Comparison of ENCODE assay signal across 8 cellular contexts in the genomic region with DNA sequence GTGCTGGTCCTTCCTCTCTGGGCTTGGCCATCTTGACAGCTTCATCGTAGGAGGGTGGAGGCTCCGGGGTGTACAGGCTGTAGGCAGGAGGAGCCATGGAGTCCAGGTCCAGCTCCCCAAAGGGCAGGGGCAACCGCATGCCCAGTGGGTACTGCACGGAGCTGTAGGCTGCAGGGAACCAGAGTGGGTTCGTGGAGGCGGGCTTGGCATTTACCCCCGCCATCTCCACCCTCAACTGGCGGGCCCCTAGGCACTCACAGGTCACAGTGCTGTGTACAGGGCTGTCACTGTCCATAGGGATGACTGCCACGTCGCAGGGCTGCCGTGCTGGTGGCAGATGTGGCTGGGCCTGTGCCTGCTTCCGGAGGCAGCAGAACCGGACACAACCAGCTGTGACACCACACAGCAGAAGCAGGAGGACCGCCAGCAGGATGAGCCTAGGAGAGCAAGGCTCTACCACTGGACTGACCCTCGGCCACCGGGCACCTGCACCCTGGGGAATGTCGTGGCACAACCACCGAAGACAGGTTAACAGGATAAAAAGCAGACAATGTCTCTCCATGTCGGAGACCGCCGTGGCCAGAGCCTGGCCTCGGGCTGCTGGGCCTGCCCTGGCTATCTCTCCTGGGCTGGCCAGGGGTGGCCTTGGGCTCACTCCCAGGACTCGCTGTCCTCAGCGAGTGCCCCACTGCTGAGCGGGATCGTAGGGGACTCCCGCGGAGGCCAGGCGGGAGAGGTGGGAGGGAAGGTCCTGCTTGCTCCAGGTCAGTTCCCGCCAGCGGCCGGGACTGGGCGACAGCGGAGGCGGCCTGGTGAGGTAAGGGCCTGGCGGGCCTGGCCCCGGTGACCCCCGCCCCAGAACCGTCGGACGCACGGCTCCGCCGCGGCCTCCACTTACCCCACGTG. TPM values are rescaled to one million over a fixed set of nuclear protein-coding genes. Genes with fewer than 3 reads are reported as not detected.
DNase-seq lines count a peak whose midpoint lies in the region; ATAC-seq and TF ChIP-seq lines count a peak whose summit lies in the region.

No MANE protein-coding gene starts in this region.

- no peaks in the 10 kb centered on the region for H3K36me3 ChIP-seq in SK-N-SH (replicated peaks in 1 of 2; ENCODE audit: control insufficient read depth in 1 of 2, insufficient read depth in 2 of 2, low read length in 1 of 2)
- no peaks in the 10 kb centered on the region for H3K36me3 ChIP-seq in adipocyte (ENCODE audit: control insufficient read depth, insufficient read depth, low read length, severe bottlenecking)
- no peaks in the 10 kb centered on the region for H3K36me3 ChIP-seq in suprapubic skin

- POLR2A ChIA-PET in SK-N-SH (lab: Yijun Ruan, JAX): no interaction called here

- H3F3A ChIP-seq in SK-N-SH (replicated peaks; ENCODE audit: insufficient read depth): no peaks in the 10 kb centered on the region

- H3K9me3 ChIP-seq in SK-N-SH (no peaks in the 10 kb centered on the region), adipocyte (ENCODE audit: control insufficient read depth, low read length) (no peaks in the 10 kb centered on the region), suprapubic skin (no peaks in the 10 kb centered on the region)

- TF ChIP-seq POLR2A in suprapubic skin (IDR thresholded peaks at IDR 0.05): no peak

- DNase-seq in SK-N-SH (no peak), adipocyte (ENCODE audit: low read depth) (no peak), left lobe of liver (ENCODE audit: low spot score) (peak; percentile 55), suprapubic skin (ENCODE audit: low spot score in 2 of 2) (peak in 1 of 2 donors; percentile 63), HT-29 (ENCODE audit: low spot score) (no peak), NCI-H524 (lab: John Stamatoyannopoulos, UW) (no peak)

- H3K4me3 ChIP-seq in SK-N-SH (ENCODE audit: low read depth in 2 of 2, low read length in 1 of 2) (peak overlapping the region; percentile 58 to 64), adipocyte (ENCODE audit: low read length) (peak overlapping the region; percentile 74), suprapubic skin (peak overlapping the region; percentile 63)

- peak overlapping the region; percentile 84 for H3K4me2 ChIP-seq in SK-N-SH

- H3K79me2 ChIP-seq in SK-N-SH (ENCODE audit: insufficient read depth): no peaks in the 10 kb centered on the region

- no peak overlapping the region for H3K9ac ChIP-seq in SK-N-SH
- H3K9ac ChIP-seq in adipocyte (ENCODE audit: low read length): no peak overlapping the region

- H3K27ac ChIP-seq in SK-N-SH (ENCODE audit: low read depth in 2 of 2, low read length in 1 of 2): no peak overlapping the region
- H3K27ac ChIP-seq in suprapubic skin: no peak overlapping the region

- peak overlapping the region; percentile 29; the same call in 1 of the 2 replicates for H2AFZ ChIP-seq in SK-N-SH (ENCODE audit: low read depth)

- no peak for TF ChIP-seq RAD21 in SK-N-SH (IDR thresholded peaks at IDR 0.05; ENCODE audit: low read length)

- H3K27me3 ChIP-seq in SK-N-SH (ENCODE audit: insufficient read depth) (no peaks in the 10 kb centered on the region), adipocyte (replicated peaks; ENCODE audit: control insufficient read depth, insufficient read depth, low read length) (peaks cover 23% of the 10 kb centered on the region), suprapubic skin (no peaks in the 10 kb centered on the region)

- H3K4me1 ChIP-seq in SK-N-SH (ENCODE audit: control insufficient read depth in 1 of 2, insufficient read depth in 2 of 2, low read depth in 1 of 2, low read length in 1 of 2) (peaks cover 0 to 19% of the 10 kb centered on the region in 2 experiments; a peak in 1 of 4 replicates), adipocyte (ENCODE audit: control insufficient read depth, insufficient read depth, low read length) (peaks cover 8% of the 10 kb centered on the region), suprapubic skin (peaks cover 39% of the 10 kb centered on the region)

- TF ChIP-seq EP300 in SK-N-SH (IDR thresholded peaks at IDR 0.05; ENCODE audit: borderline replicate concordance in 1 of 2, low read depth in 1 of 2, low read length in 1 of 2) (no peak), suprapubic skin (IDR thresholded peaks at IDR 0.05) (no peak)

- ATAC-seq in SK-N-SH treated with all-trans-retinoic acid at 6 μM for 48 hours: no peak
- peak; percentile 1 for ATAC-seq in left lobe of liver
- no peak for ATAC-seq in HG02938 (IDR thresholded peaks at IDR 0.05; ENCODE audit: unreplicated experiment)

- CTCF ChIA-PET in SK-N-SH (lab: Yijun Ruan, JAX): interaction anchor here (1.1 to 1.8 kb wide), 4 partner anchors 9 to 129 kb away, joined by 4 to 10 read pairs (median 6); no protein-coding TSS in a partner anchor

- H3K9me2 ChIP-seq in SK-N-SH: no peaks in the 10 kb centered on the region

- TF ChIP-seq CTCF in SK-N-SH (IDR thresholded peaks at IDR 0.05): no peak
- no peak for TF ChIP-seq CTCF in suprapubic skin (IDR thresholded peaks at IDR 0.05)

- no peaks in the 10 kb centered on the region for H4K20me1 ChIP-seq in SK-N-SH (ENCODE audit: insufficient read depth)

- WGBS in SK-N-SH (ENCODE audit: low lambda C conversion rate): 80% methylated on average over 14 of the region's 46 CpGs
- WGBS in suprapubic skin: 66% methylated on average over 16 of the region's 46 CpGs

TF ChIP-seq in SK-N-SH, 30 proteins besides CTCF, POLR2A, EP300 and RAD21 (continues in another document):
- no peak for TF ChIP-seq MEF2A (IDR thresholded peaks at IDR 0.05; ENCODE audit: borderline replicate concordance, low read depth)
- no peak for TF ChIP-seq RXRA (IDR thresholded peaks at IDR 0.05; ENCODE audit: borderline replicate concordance, low read depth)

TF ChIP-seq in SK-N-SH treated with all-trans-retinoic acid at 6 μM for 48 hours, 23 proteins besides CTCF, POLR2A, EP300 and RAD21:
- no peak for TF ChIP-seq ZNF8 (CRISPR knock-in tag; IDR thresholded peaks at IDR 0.05)
- TF ChIP-seq TCF4 (CRISPR knock-in tag; IDR thresholded peaks at IDR 0.05; ENCODE audit: borderline replicate concordance): no peak
- TF ChIP-seq ARNTL (CRISPR knock-in tag; IDR thresholded peaks at IDR 0.05; ENCODE audit: borderline replicate concordance, low read depth): no peak
- TF ChIP-seq, protein P1, sequence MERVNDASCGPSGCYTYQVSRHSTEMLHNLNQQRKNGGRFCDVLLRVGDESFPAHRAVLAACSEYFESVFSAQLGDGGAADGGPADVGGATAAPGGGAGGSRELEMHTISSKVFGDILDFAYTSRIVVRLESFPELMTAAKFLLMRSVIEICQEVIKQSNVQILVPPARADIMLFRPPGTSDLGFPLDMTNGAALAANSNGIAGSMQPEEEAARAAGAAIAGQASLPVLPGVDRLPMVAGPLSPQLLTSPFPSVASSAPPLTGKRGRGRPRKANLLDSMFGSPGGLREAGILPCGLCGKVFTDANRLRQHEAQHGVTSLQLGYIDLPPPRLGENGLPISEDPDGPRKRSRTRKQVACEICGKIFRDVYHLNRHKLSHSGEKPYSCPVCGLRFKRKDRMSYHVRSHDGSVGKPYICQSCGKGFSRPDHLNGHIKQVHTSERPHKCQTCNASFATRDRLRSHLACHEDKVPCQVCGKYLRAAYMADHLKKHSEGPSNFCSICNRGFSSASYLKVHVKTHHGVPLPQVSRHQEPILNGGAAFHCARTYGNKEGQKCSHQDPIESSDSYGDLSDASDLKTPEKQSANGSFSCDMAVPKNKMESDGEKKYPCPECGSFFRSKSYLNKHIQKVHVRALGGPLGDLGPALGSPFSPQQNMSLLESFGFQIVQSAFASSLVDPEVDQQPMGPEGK (CRISPR knock-in tag; IDR thresholded peaks at IDR 0.05; ENCODE audit: borderline replicate concordance): no peak

RNA-seq across cellular contexts. Expression of a gene that starts 0.8 kb away (rescaled TPM):
- 3.8 and 4.8 TPM in 2 replicates for polyA plus RNA-seq in SK-N-SH (2012; rRNA removed)
- polyA plus RNA-seq in SK-N-SH (2012; cell fraction: cytosol; rRNA removed): 1.7 and 2.8 TPM in 2 replicates
- polyA plus RNA-seq in SK-N-SH (2012; cell fraction: nucleus; rRNA removed): 8.9 and 11.6 TPM in 2 replicates
- 11.3 TPM for total RNA-seq in left lobe of liver
- total RNA-seq in suprapubic skin: 1 to 10 TPM; 2.2 to 6.0 (median 4.5) TPM
- 10.8 and 12.0 TPM in 2 replicates for total RNA-seq in HT-29 (2014; rRNA removed; shearing (Covaris generic))

RNA-seq across cellular contexts. Expression of a gene that starts 3.2 kb away (rescaled TPM):
- 0.87 and 1.3 TPM in 2 replicates for polyA plus RNA-seq in SK-N-SH (2012; rRNA removed)
- 0.03 TPM in 2 replicates for polyA plus RNA-seq in SK-N-SH (2012; cell fraction: cytosol; rRNA removed)
- polyA plus RNA-seq in SK-N-SH (2012; cell fraction: nucleus; rRNA removed): 8.0 and 11.4 TPM in 2 replicates
- total RNA-seq in left lobe of liver: 1.4 TPM
- 1 to 10 TPM in 1 of 4 donors, under 1 TPM in 2, not detected in 1; 0.30 to 3.3 (median 0.81) TPM for total RNA-seq in suprapubic skin
- total RNA-seq in HT-29 (2014; rRNA removed; shearing (Covaris generic)): 0.91 TPM in 1 of 2 replicates, not detected in the other

RNA-seq across cellular contexts. Expression of a gene that starts 27.4 kb away (rescaled TPM):
- polyA plus RNA-seq in SK-N-SH (2012; rRNA removed): 355 and 364 TPM in 2 replicates
- polyA plus RNA-seq in SK-N-SH (2012; cell fraction: cytosol; rRNA removed): 284 and 376 TPM in 2 replicates
- 202 and 299 TPM in 2 replicates for polyA plus RNA-seq in SK-N-SH (2012; cell fraction: nucleus; rRNA removed)
- total RNA-seq in left lobe of liver: 97.3 TPM
- 100 to 1,000 TPM; 121 to 159 (median 153) TPM for total RNA-seq in suprapubic skin
- total RNA-seq in HT-29 (2014; rRNA removed; shearing (Covaris generic)): 58.1 and 60.5 TPM in 2 replicates
